Comparison of ENCODE assay signal across 9 cellular contexts in genomic region chr7:76515999-76516443, GRCh38. TPM values are rescaled to one million over a fixed set of nuclear protein-coding genes. Genes with fewer than 3 reads are reported as not detected.
A peak's percentile ranks its signal among the peaks of the same experiment; 100 is the strongest.
DNase-seq lines count a peak whose midpoint lies in the region; ATAC-seq, FAIRE-seq and TF ChIP-seq lines count a peak whose summit lies in the region.
"Had no signal": no experiment of that assay in that cellular context is flagged by ENCODE, and none has a peak within 500 bp of the region (broad histone marks: within the 10 kb centered on the region; RNA-seq: fewer than 3 reads in every experiment).

No MANE protein-coding gene starts in this region.

- no peaks in the 10 kb centered on the region for H3K36me3 Mint-ChIP-seq in T-helper 17 cell (ENCODE audit: low read depth)

- TF ChIP-seq CTCF in A549 (IDR thresholded peaks at IDR 0.05) (peak; percentile 49), cardiac muscle cell (IDR thresholded peaks at IDR 0.05; ENCODE audit: low read depth, low read length) (peak; percentile 54)

- no peak for TF ChIP-seq EP300 in A549 (IDR thresholded peaks at IDR 0.05)

- peaks cover 2% of the 10 kb centered on the region for H3K4me1 Mint-ChIP-seq in T-helper 17 cell

- H3K4me2 ChIP-seq in A549, result peak overlapping the region; percentile 49

- H3K27ac Mint-ChIP-seq in T-helper 17 cell, result no peak overlapping the region

- H3K27ac ChIP-seq in A549 (peak overlapping the region in 1 of 2 experiments; percentile 75; a peak in 3 of 6 replicates), cardiac muscle cell (no peak overlapping the region)

- TF ChIP-seq POLR2A in A549 (IDR thresholded peaks at IDR 0.05; ENCODE audit: low read length) (no peak), GM12891 (IDR thresholded peaks at IDR 0.05; ENCODE audit: low read depth, low read length) (no peak), GM18505 (IDR thresholded peaks at IDR 0.05; ENCODE audit: borderline replicate concordance, extremely low read depth, insufficient read depth, insufficient read length) (no peak)

- POLR2A ChIA-PET in A549 (lab: Yijun Ruan, JAX), result no interaction called here

- no peak overlapping the region for H3K4me3 Mint-ChIP-seq in T-helper 17 cell

- peak in 1 of 2 experiments; percentile 4; a peak in 1 of 6 replicates for ATAC-seq in A549
- peak; percentile 64 for ATAC-seq in T-helper 17 cell
- no peak for ATAC-seq in HG03571 (IDR thresholded peaks at IDR 0.05; ENCODE audit: unreplicated experiment)
- ATAC-seq in GM18505 (IDR thresholded peaks at IDR 0.05; ENCODE audit: unreplicated experiment), result no peak
- no peak for ATAC-seq in GM21619 (IDR thresholded peaks at IDR 0.05; ENCODE audit: unreplicated experiment)
- ATAC-seq: Panc1 had no signal

- H3K4me1 ChIP-seq in A549, result peaks cover 21% of the 10 kb centered on the region
- H3K4me1 ChIP-seq in cardiac muscle cell (ENCODE audit: low read depth), result no peaks in the 10 kb centered on the region

- DNase-seq in A549 (ENCODE audit: low read depth in 1 of 2, low spot score in 1 of 2) (no peak), GM12891 (ENCODE audit: insufficient read length, low spot score) (peak; percentile 92), T-helper 17 cell (peak; percentile 21 to 39 (median 38)), cardiac muscle cell (ENCODE audit: low read depth in 1 of 2, low spot score in 1 of 2) (peak; percentile 46 to 58), CD1c-positive myeloid dendritic cell (ENCODE audit: extremely low spot score) (no peak)

- WGBS in A549 (ENCODE audit: missing lambda C conversion rate), result no CpG with 5 or more reads among the region's 32 CpGs

- CTCF ChIA-PET in A549 (lab: Yijun Ruan, JAX), result no interaction called here

- H3K4me3 ChIP-seq in A549 (no peak overlapping the region), cardiac muscle cell (no peak overlapping the region)

- H3K36me3 ChIP-seq in cardiac muscle cell, result no peaks in the 10 kb centered on the region

- no peak for FAIRE-seq in A549 (lab: Jason Lieb, UNC)
- peak; percentile 87 for FAIRE-seq in GM12891 (lab: Jason Lieb, UNC)

- no peaks in the 10 kb centered on the region for H3K27me3 ChIP-seq in cardiac muscle cell

- H3K9me3 ChIP-seq in A549 (no peaks in the 10 kb centered on the region), T-helper 17 cell (ENCODE audit: control insufficient read depth, low read length, poor library complexity, severe bottlenecking) (no peaks in the 10 kb centered on the region), cardiac muscle cell (ENCODE audit: low read depth) (no peaks in the 10 kb centered on the region)

- peak; percentile 64 to 65 for TF ChIP-seq RAD21 in A549 (conservative IDR thresholded peaks at IDR 0.05 in 1 of 2, IDR thresholded peaks at IDR 0.05 in 1 of 2)

- no peaks in the 10 kb centered on the region for H3K27me3 Mint-ChIP-seq in T-helper 17 cell

TF ChIP-seq in A549, 52 proteins besides CTCF, POLR2A, EP300 and RAD21 (continues in another document):
- TF ChIP-seq JUN (IDR thresholded peaks at IDR 0.05) (no peak), REST (IDR thresholded peaks at IDR 0.05) (no peak), NPAS2 (CRISPR knock-in tag; IDR thresholded peaks at IDR 0.05; ENCODE audit: borderline replicate concordance) (no peak), ZSCAN20 (CRISPR knock-in tag; IDR thresholded peaks at IDR 0.05) (no peak), RNF2 (IDR thresholded peaks at IDR 0.05; ENCODE audit: borderline replicate concordance, low read depth) (no peak), EHF (CRISPR knock-in tag; IDR thresholded peaks at IDR 0.05) (no peak), NR3C1 (IDR thresholded peaks at IDR 0.05) (no peak), HOXB13 (CRISPR knock-in tag; IDR thresholded peaks at IDR 0.05; ENCODE audit: low read depth) (no peak)

TF ChIP-seq in GM12891, 5 proteins besides CTCF, POLR2A, EP300 and RAD21:
- TF ChIP-seq PAX5 (IDR thresholded peaks at IDR 0.05; ENCODE audit: insufficient read depth, low read length, severe bottlenecking) (peak; percentile 51), POU2F2 (IDR thresholded peaks at IDR 0.05; ENCODE audit: low read depth, low read length) (no peak)
TF ChIP-seq in GM12891: peak in this region for 1.

RNA-seq across cellular contexts. Expression of gene UPK3B, which starts 5.7 kb away (rescaled TPM):
- polyA plus RNA-seq in A549 (2011; rRNA removed), result 2.2 and 2.3 TPM in 2 replicates
- polyA plus RNA-seq in A549 (2012; cell fraction: cytosol; rRNA removed), result 4.8 and 9.2 TPM in 2 replicates
- polyA plus RNA-seq in A549 (2012; cell fraction: nucleus; rRNA removed), result 8.1 and 12.2 TPM in 2 replicates
- polyA plus RNA-seq in A549 (2017; fragmentation: RNase III; extraction: RNeasy Plus Mini Kit Qiagen cat#74134 plus additional on column Dnase treatment), result 19.4 to 20.9 TPM (median 20.6 TPM) in 3 replicates
- 1.9 and 2.9 TPM in 2 replicates for polyA minus RNA-seq in A549 (2011; rRNA and poly(A)+ RNA removed)
- polyA plus RNA-seq in GM12891 (2012; ENCODE audit: low read depth, missing spikeins), result not detected
- total RNA-seq in T-helper 17 cell, result 1 to 10 TPM; 1.8 to 4.4 TPM
- total RNA-seq in cardiac muscle cell, result 0.88 and 1.5 TPM in 2 replicates
- polyA plus RNA-seq in cardiac muscle cell, result 0.42 and 0.78 TPM in 2 replicates

RNA-seq across cellular contexts. Expression of gene SPDYE16, which starts 27.1 kb away (rescaled TPM):
- polyA plus RNA-seq in A549 (2011; rRNA removed), result not detected in 2 replicates
- not detected in 2 replicates for polyA plus RNA-seq in A549 (2012; cell fraction: cytosol; rRNA removed)
- polyA plus RNA-seq in A549 (2012; cell fraction: nucleus; rRNA removed), result not detected in 2 replicates
- polyA plus RNA-seq in A549 (2017; fragmentation: RNase III; extraction: RNeasy Plus Mini Kit Qiagen cat#74134 plus additional on column Dnase treatment), result not detected in 3 replicates
- polyA minus RNA-seq in A549 (2011; rRNA and poly(A)+ RNA removed), result not detected in 2 replicates
- 0.28 TPM for polyA plus RNA-seq in GM12891 (2012; ENCODE audit: low read depth, missing spikeins)
- total RNA-seq in T-helper 17 cell, result under 1 TPM in 1 of 2 donors, not detected in 1; 0.91 TPM
- total RNA-seq in cardiac muscle cell, result 0.11 and 1.1 TPM in 2 replicates
- polyA plus RNA-seq in cardiac muscle cell, result 0.81 and 0.87 TPM in 2 replicates

RNA-seq across cellular contexts. Expression of gene DTX2, which starts 54.5 kb away (rescaled TPM):
- polyA plus RNA-seq in A549 (2011; rRNA removed), result 11.2 and 13.4 TPM in 2 replicates
- 31.2 and 39.4 TPM in 2 replicates for polyA plus RNA-seq in A549 (2012; cell fraction: cytosol; rRNA removed)
- 124 and 146 TPM in 2 replicates for polyA plus RNA-seq in A549 (2012; cell fraction: nucleus; rRNA removed)
- 52.7 to 59.1 TPM (median 52.7 TPM) in 3 replicates for polyA plus RNA-seq in A549 (2017; fragmentation: RNase III; extraction: RNeasy Plus Mini Kit Qiagen cat#74134 plus additional on column Dnase treatment)
- 30.9 and 46.6 TPM in 2 replicates for polyA minus RNA-seq in A549 (2011; rRNA and poly(A)+ RNA removed)
- 9.2 TPM for polyA plus RNA-seq in GM12891 (2012; ENCODE audit: low read depth, missing spikeins)
- 10 to 100 TPM; 23.6 to 26.3 TPM for total RNA-seq in T-helper 17 cell
- total RNA-seq in cardiac muscle cell, result 21.5 and 25.9 TPM in 2 replicates
- polyA plus RNA-seq in cardiac muscle cell, result 17.0 and 21.2 TPM in 2 replicates

Comparison
In these comparisons a context has a peak if more than half of its experiments do, and no peak if none do; other contexts are left out.
1. DNase-seq: peak in GM12891 (single experiment), T-helper 17 cell (3 of 3) and cardiac muscle cell (2 of 2); none in A549 (0 of 2) and CD1c-positive myeloid dendritic cell (single experiment).